11 cellular contexts compared by ENCODE assay signal in the genomic region with DNA sequence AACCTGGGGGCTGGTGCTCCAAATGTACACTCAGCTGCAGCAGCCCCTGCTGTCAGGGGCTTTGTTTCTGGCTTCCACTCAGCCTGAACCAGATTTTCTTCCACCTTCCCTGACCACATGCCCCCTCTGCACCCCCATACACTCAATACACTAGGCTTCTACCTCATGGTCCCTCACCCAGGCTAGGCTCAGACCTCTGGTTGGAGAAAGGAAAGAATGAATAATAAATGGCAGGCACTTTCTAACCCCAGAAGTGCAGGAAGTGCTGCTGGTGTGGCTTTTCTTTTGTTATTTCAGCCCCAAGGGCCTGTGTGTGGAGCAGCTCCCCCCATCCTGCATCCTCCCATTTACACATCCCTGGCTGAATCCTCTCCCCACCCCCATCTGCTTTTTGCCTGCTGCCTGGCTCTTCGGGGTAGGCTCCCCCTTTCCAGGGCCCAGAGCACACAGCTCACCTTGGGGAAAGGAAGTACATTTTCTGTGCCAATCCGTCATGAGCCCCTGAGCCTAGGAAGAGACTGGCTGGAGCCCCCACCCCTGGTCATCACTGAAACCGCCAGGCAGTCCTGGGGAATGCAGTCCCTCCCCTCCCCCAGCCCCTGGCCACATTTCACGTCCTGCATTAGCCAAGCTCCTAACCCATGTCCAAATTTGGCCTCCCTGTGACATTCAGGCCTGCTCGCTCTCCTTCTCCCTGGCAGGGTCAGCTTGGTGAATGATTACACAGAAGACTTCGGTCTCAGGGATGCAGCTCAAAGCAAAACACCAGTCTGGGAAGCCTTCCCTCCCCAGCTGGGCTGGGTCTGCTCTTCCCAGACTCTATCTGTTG. TPM values are rescaled to one million over a fixed set of nuclear protein-coding genes. Genes with fewer than 3 reads are reported as not detected.
DNase-seq lines count a peak whose midpoint lies in the region; ATAC-seq, FAIRE-seq and TF ChIP-seq lines count a peak whose summit lies in the region.
"Had no signal": no experiment of that assay in that cellular context is flagged by ENCODE, and none has a peak within 500 bp of the region (broad histone marks: within the 10 kb centered on the region; RNA-seq: fewer than 3 reads in every experiment).

No MANE protein-coding gene starts in this region.

- FAIRE-seq in D721Med (lab: Jason Lieb, UNC): no peak

- H3K4me1 Mint-ChIP-seq in neural crest cell: peaks cover 35% of the 10 kb centered on the region

- intact Hi-C loops in left cardiac atrium (cut with DNase I): no loop called here

- no peak overlapping the region for H3K4me3 ChIP-seq in NT2/D1 (ENCODE audit: insufficient read length, low read depth)

- peak overlapping the region; percentile 16 for H3K9ac ChIP-seq in NT2/D1 (ENCODE audit: insufficient read length, low read depth)

- H3K27me3 Mint-ChIP-seq in neural crest cell (ENCODE audit: low read depth): peaks cover 55% of the 10 kb centered on the region

- peaks cover 11% of the 10 kb centered on the region for H3K27me3 ChIP-seq in NT2/D1 (ENCODE audit: insufficient read depth, insufficient read length)

- no peaks in the 10 kb centered on the region for H3K9me3 Mint-ChIP-seq in neural crest cell
- H3K9me3 Mint-ChIP-seq: activated T-cell treated with anti-CD3 and anti-CD28 coated beads, Interleukin-2, amount 50 U/mL, for 72 hours had no signal

- H3K36me3 ChIP-seq in NT2/D1 (ENCODE audit: insufficient read depth, insufficient read length, low read length): peaks cover 6% of the 10 kb centered on the region

- TF ChIP-seq CTCF in neural crest cell (conservative IDR thresholded peaks at IDR 0.05) (no peak), D721Med (IDR thresholded peaks at IDR 0.05; ENCODE audit: insufficient read depth, missing control alignments) (no peak)

- no peaks in the 10 kb centered on the region for H3K9me3 ChIP-seq in NT2/D1 (ENCODE audit: insufficient read depth, low read length)

- peak; percentile 6 to 12 for ATAC-seq in left cardiac atrium
- ATAC-seq: activated T-cell treated with anti-CD3 and anti-CD28 coated beads, Interleukin-2, amount 50 U/mL, for 72 hours had no signal

- peak overlapping the region; percentile 87 for H3K27ac Mint-ChIP-seq in neural crest cell (ENCODE audit: unreplicated experiment)
- H3K27ac Mint-ChIP-seq: activated T-cell treated with anti-CD3 and anti-CD28 coated beads, Interleukin-2, amount 50 U/mL, for 72 hours had no signal

- peak; percentile 86 for DNase-seq in EH (ENCODE audit: low read depth)
- DNase-seq in NT2/D1 (ENCODE audit: low read depth, low spot score): peak; percentile 86
- no peak for DNase-seq in left cardiac atrium
- no peak for DNase-seq in neural crest cell (ENCODE audit: low read depth, low spot score)
- DNase-seq in caudate nucleus (lab: John Stamatoyannopoulos, UW): no peak
- no peak for DNase-seq in activated T-cell treated with anti-CD3 and anti-CD28 coated beads, Interleukin-2, amount 50 U/mL, for 1 hour
- DNase-seq in D721Med (ENCODE audit: insufficient read length, low spot score): no peak
- no peak for DNase-seq in RPMI8226
- DNase-seq: activated T-cell treated with anti-CD3 and anti-CD28 coated beads, Interleukin-2, amount 50 U/mL, for 72 hours; posterior cingulate gyrus had no signal

- no peaks in the 10 kb centered on the region for H3K36me3 Mint-ChIP-seq in neural crest cell (ENCODE audit: low read depth)

- peak overlapping the region; percentile 54 for H3K4me3 Mint-ChIP-seq in neural crest cell

- peaks cover 13% of the 10 kb centered on the region for H3K4me1 ChIP-seq in NT2/D1 (ENCODE audit: insufficient read depth, insufficient read length)

- no peak overlapping the region for H3K27ac ChIP-seq in caudate nucleus (ENCODE audit: low read depth, low read length)
- H3K27ac ChIP-seq: epithelial cell of prostate had no signal

RNA-seq across cellular contexts. Expression of gene DYSF, which starts 2.6 kb away (rescaled TPM):
- total RNA-seq in left cardiac atrium: 10 to 100 TPM; 36.8 to 45.8 TPM
- total RNA-seq in neural crest cell: 2.2 and 2.4 TPM in 2 replicates

Comparison
In these comparisons a context has a peak if more than half of its experiments do, and no peak if none do; other contexts are left out.
1. DNase-seq: peak in EH (single experiment) and NT2/D1 (single experiment); none in left cardiac atrium (single experiment), neural crest cell (single experiment), caudate nucleus (0 of 61), activated T-cell treated with anti-CD3 and anti-CD28 coated beads, Interleukin-2, amount 50 U/mL, for 1 hour (single experiment), D721Med (single experiment) and RPMI8226 (single experiment).
2. RNA of gene DYSF, which starts 2.6 kb away (total RNA-seq): 36.8 to 45.8 TPM in left cardiac atrium; 2.2 to 2.4 TPM in neural crest cell; every median in the first group is over 10 times any median in the second.